ENCODE assay signal across 7 cellular contexts in the genomic region with DNA sequence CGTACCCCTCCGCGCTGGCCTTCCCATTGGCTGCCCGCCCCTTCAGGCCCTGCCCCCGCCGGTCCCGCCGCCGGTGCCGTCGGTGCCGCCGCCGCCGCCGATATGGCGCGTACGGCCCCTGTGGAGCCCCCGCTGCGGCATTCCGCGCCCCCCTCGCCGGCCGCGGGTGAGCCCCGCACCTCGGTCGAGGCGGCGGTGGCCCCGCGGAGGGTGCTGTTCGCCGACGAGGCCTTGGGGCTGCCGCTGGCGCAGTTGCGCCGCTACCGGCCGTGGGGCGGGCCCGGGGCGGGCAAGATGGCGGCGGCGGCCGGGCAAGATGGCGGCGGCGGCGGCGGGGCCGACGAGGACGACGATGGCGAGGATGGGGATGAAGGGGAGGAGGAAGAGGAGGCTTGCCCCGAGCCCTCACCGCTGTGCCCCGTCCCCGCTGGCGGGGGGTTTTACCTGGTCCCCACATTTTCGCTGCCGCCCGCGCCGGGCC. TPM values are rescaled to one million over a fixed set of nuclear protein-coding genes. Genes with fewer than 3 reads are reported as not detected.
A peak's percentile ranks its signal among the peaks of the same experiment; 100 is the strongest.
DNase-seq lines count a peak whose midpoint lies in the region; ATAC-seq and TF ChIP-seq lines count a peak whose summit lies in the region.

A gene with protein sequence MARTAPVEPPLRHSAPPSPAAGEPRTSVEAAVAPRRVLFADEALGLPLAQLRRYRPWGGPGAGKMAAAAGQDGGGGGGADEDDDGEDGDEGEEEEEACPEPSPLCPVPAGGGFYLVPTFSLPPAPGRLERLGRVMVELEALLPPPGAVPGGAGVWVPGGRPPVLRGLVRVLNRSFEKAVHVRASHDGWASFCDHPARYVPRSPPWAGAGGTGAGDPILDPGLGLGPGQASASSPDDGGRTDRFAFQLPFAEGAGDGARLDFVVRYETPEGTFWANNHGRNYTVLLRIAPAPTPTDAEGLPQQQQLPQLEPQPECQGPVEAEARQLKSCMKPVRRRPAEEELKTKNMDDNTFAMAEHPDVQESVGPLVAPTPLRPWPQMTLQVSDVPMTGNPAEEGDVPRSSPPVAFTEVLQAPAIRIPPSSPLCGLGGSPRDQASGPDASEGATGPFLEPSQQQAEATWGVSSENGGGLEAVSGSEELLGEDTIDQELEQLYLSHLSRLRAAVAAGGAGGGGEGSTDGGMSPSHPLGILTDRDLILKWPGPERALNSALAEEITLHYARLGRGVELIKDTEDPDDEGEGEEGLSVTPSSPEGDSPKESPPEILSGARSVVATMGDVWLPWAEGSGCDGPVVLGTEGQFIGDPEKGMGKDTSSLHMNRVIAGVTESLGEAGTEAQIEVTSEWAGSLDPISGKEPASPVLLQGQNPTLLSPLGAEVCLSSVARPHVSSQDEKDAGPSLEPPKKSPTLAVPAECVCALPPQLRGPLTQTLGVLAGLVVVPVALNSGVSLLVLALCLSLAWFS (plus strand): TSS at position 26 of the 481 bp plus-strand sequence. CDS start 77 bp downstream, at position 103.

- DNase-seq in fibroblast of pulmonary artery (ENCODE audit: low read depth) (no peak), ovary (peak in 1 of 5 donors; percentile 23), glomerular visceral epithelial cell (ENCODE audit: extremely low spot score) (no peak), SKM-1 (lab: John Stamatoyannopoulos, UW; ENCODE audit: unreplicated experiment) (no peak)

- TF ChIP-seq POLR2A in ovary (IDR thresholded peaks at IDR 0.05): peak; percentile 80

- H3K27ac ChIP-seq in ovary: peak within 1 kb of the TSS; percentile 95 to 99

- ATAC-seq in GM18909 (IDR thresholded peaks at IDR 0.05; ENCODE audit: poor library complexity, unreplicated experiment) (peak; percentile 25), HG02763 (IDR thresholded peaks at IDR 0.05; ENCODE audit: unreplicated experiment) (peak; percentile 22)

- no peaks in the 10 kb centered on the region for H3K36me3 ChIP-seq in ovary

- 36 to 44% (median 37%) methylated on average over 70 of the region's 70 CpGs for WGBS in ovary, 3 donors

- no peaks in the 10 kb centered on the region for H3K27me3 ChIP-seq in ovary

- no peaks in the 10 kb centered on the region for H3K9me3 ChIP-seq in ovary

- H3K4me1 ChIP-seq in ovary (ENCODE audit: insufficient read depth): peaks cover 6% of the 10 kb centered on the region

- intact Hi-C loops in T-helper 1 cell treated with Interleukin-12 subunit alpha and Interleukin-12 subunit beta and Interleukin-4 antibody, amounts not matched to agents 30 ng/mL and 1 ng/mL, for 36 hours (cut with micrococcal nuclease): loop anchor here (1.0 to 10.0 kb wide), 16 partner anchors 35 to 749 kb away; a partner anchor contains a TSS
- intact Hi-C loops in ovary (cut with DNase I): no loop called here

- H3K4me3 ChIP-seq in fibroblast of pulmonary artery (replicated peaks; ENCODE audit: low read depth, low read length): peak within 1 kb of the TSS; percentile 71
- peak within 1 kb of the TSS; percentile 53 for H3K4me3 ChIP-seq in ovary

- TF ChIP-seq CTCF in fibroblast of pulmonary artery (IDR thresholded peaks at IDR 0.05; ENCODE audit: low read length, missing control alignments): no peak
- no peak for TF ChIP-seq CTCF in ovary (IDR thresholded peaks at IDR 0.05)

- TF ChIP-seq EP300 in ovary (IDR thresholded peaks at IDR 0.05): no peak

RNA-seq across cellular contexts. Expression of the gene that starts here (rescaled TPM):
- 10.1 and 13.0 TPM in 2 replicates for total RNA-seq in T-helper 1 cell treated with Interleukin-12 subunit alpha and Interleukin-12 subunit beta and Interleukin-4 antibody, amounts not matched to agents 30 ng/mL and 1 ng/mL, for 36 hours
- total RNA-seq in ovary: 10 to 100 TPM in 5 of 7 donors, 1 to 10 TPM in 2; 8.3 to 16.1 (median 12.3) TPM
- polyA plus RNA-seq in ovary: 1 to 10 TPM; 1.7 to 5.5 TPM
